Comparison of ENCODE assay signal across 15 cellular contexts in the genomic region with DNA sequence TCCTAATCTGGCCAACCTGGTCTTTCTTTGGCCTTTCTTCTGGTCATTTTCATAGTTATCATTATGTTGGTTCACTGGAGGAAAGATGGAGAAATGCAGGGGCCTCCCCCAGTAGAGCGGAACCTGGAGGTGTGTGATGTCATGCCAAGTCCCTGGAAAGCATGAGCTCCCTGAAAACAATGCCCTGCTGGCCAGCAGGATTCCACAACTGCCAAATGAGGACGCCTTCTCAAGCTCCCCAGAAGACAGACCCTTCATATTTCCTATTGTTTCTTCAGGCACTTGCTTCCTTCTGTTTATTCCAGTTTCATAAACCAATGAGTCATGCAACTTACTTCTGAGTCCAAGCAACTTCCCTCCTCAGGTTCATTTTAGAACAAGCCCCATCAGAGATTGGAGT.
"Had no signal": no experiment of that assay in that cellular context is flagged by ENCODE, and none has a peak within 500 bp of the region (broad histone marks: within the 10 kb centered on the region; RNA-seq: fewer than 3 reads in every experiment).

No MANE protein-coding gene starts in this region.

- ATAC-seq: heart right ventricle, left lobe of liver, pancreas had no signal

- H3K4me3 ChIP-seq: cardiac muscle cell, esophagus squamous epithelium, heart right ventricle, pancreas, stomach, thoracic aorta had no signal

- H3K9me3 ChIP-seq: esophagus squamous epithelium, heart right ventricle, pancreas, stomach, thoracic aorta had no signal

- H3K36me3 Mint-ChIP-seq: naive B cell had no signal

- H3K4me1 Mint-ChIP-seq: naive B cell had no signal

- H3K4me1 ChIP-seq: heart right ventricle, pancreas, stomach had no signal

- FAIRE-seq: endometrium, pancreas had no signal

- H3K27ac Mint-ChIP-seq: activated T-helper 1 cell treated with anti-CD3 and anti-CD28 coated beads, Interleukin-12 subunit alpha, Interleukin-12 subunit beta, Interleukin-2, Interleukin-4 antibody, amounts not matched to agents 30 ng/mL and 10 ng/mL and 1 ng/mL, durations not matched to agents 14 hours and 24 hours and 36 hours; T-helper 2 cell treated with Interferon-gamma antibody and Interleukin-4, amounts not matched to agents 5 μg/mL and 100 μg/mL, for 36 hours had no signal

- H3K27ac ChIP-seq: cardiac muscle cell, esophagus squamous epithelium, heart right ventricle, pancreas, stomach, thoracic aorta had no signal

- H3K4me3 Mint-ChIP-seq: activated T-helper 1 cell treated with anti-CD3 and anti-CD28 coated beads, Interleukin-12 subunit alpha, Interleukin-12 subunit beta, Interleukin-2, Interleukin-4 antibody, amounts not matched to agents 30 ng/mL and 10 ng/mL and 1 ng/mL, durations not matched to agents 14 hours and 24 hours and 36 hours; naive B cell; T-helper 2 cell treated with Interferon-gamma antibody and Interleukin-4, amounts not matched to agents 5 μg/mL and 100 μg/mL, for 36 hours had no signal

- H3K27me3 ChIP-seq: heart right ventricle had no signal

- H3K9me3 Mint-ChIP-seq: T-helper 2 cell treated with Interferon-gamma antibody and Interleukin-4, amounts not matched to agents 5 μg/mL and 100 μg/mL, for 36 hours had no signal

- DNase-seq: aorta; esophagus squamous epithelium; foreskin melanocyte; heart right ventricle; naive B cell; pancreas; stimulated activated CD4-positive, alpha-beta T cell treated with anti-CD3 and anti-CD28 coated beads, Interleukin-1b, Interleukin-23, amount 100 ng/mL, for 48 hours; stomach; SW 1271 had no signal

- H3K36me3 ChIP-seq: cardiac muscle cell, esophagus squamous epithelium, heart right ventricle, pancreas, stomach, thoracic aorta had no signal
